ENCODE assay signal across 28 cellular contexts in genomic region chr11:115065314-115065713, GRCh38.
DNase-seq lines count a peak whose midpoint lies in the region; ATAC-seq and TF ChIP-seq lines count a peak whose summit lies in the region.
"Had no signal": no experiment of that assay in that cellular context is flagged by ENCODE, and none has a peak within 500 bp of the region (broad histone marks: within the 10 kb centered on the region; RNA-seq: fewer than 3 reads in every experiment).

No MANE protein-coding gene starts in this region.

- H3K9me3 ChIP-seq in SK-N-SH (no peaks in the 10 kb centered on the region), HEK293 (ENCODE audit: control insufficient read depth, insufficient read depth, low read depth, low read length) (no peaks in the 10 kb centered on the region)
- H3K9me3 ChIP-seq: A549, BE2C, Caco-2 had no signal

- peaks cover 0 to 26% of the 10 kb centered on the region in 2 experiments; a peak in 1 of 4 replicates for H3K4me1 ChIP-seq in SK-N-SH (ENCODE audit: control insufficient read depth in 1 of 2, insufficient read depth in 2 of 2, low read depth in 1 of 2, low read length in 1 of 2)
- H3K4me1 ChIP-seq in HEK293 (ENCODE audit: control insufficient read depth, insufficient read depth, low read length): no peaks in the 10 kb centered on the region
- H3K4me1 ChIP-seq: A549; BLaER1; BLaER1 treated with 17β-estradiol and CSF1 and Interleukin-3, amounts not matched to agents 10 nM and 100 nM; Caco-2 had no signal

- H3K4me3 ChIP-seq in SK-N-SH (ENCODE audit: low read depth in 2 of 2, low read length in 1 of 2) (no peak overlapping the region), HEK293 (ENCODE audit: low read depth, low read length) (no peak overlapping the region)
- H3K4me3 ChIP-seq: A549; BLaER1; BLaER1 treated with 17β-estradiol and CSF1 and Interleukin-3, amounts not matched to agents 10 nM and 100 nM had no signal

- CTCF ChIA-PET in SK-N-SH (lab: Yijun Ruan, JAX) (interaction anchor here (1.2 kb wide), 1 partner anchor 17 kb away, joined by 4 read pairs; no protein-coding TSS in a partner anchor), HEK293 (lab: Yijun Ruan, JAX) (no interaction called here)

- no peak for TF ChIP-seq EP300 in SK-N-SH (IDR thresholded peaks at IDR 0.05; ENCODE audit: borderline replicate concordance in 1 of 2, low read depth in 1 of 2, low read length in 1 of 2)

- no peaks in the 10 kb centered on the region for H3K27me3 ChIP-seq in SK-N-SH (ENCODE audit: insufficient read depth)
- H3K27me3 ChIP-seq: BE2C; BLaER1; BLaER1 treated with 17β-estradiol and CSF1 and Interleukin-3, amounts not matched to agents 10 nM and 100 nM had no signal

- H3K4me2 ChIP-seq in SK-N-SH: no peak overlapping the region
- H3K4me2 ChIP-seq: A549; BLaER1; BLaER1 treated with 17β-estradiol and CSF1 and Interleukin-3, amounts not matched to agents 10 nM and 100 nM had no signal

- no peaks in the 10 kb centered on the region for H3F3A ChIP-seq in SK-N-SH (replicated peaks; ENCODE audit: insufficient read depth)

- DNase-seq in SK-N-SH (no peak), NCI-H526 treated with DMSO at 0.1 percent for 48 hours (lab: John Stamatoyannopoulos, UW) (no peak)
- DNase-seq: 8988T; ACHN; AML-193; BE2C; C1 segment of cervical spinal cord; Caco-2; Calu3; CD4-positive, alpha-beta memory T cell; CD4-positive, alpha-beta T cell; CD4-positive, CD25-positive, alpha-beta regulatory T cell; CD8-positive, alpha-beta memory T cell; CD8-positive, alpha-beta T cell; COR-L47; DMS153; DMS53; DMS79; DMS79 treated with DMSO at 0.1 percent for 48 hours; DND-41; EL had no signal

- no peak for TF ChIP-seq CTCF in SK-N-SH (IDR thresholded peaks at IDR 0.05)
- TF ChIP-seq CTCF in HEK293 (tag by site-specific recombination; IDR thresholded peaks at IDR 0.05): no peak

- POLR2A ChIA-PET in SK-N-SH (lab: Yijun Ruan, JAX): no interaction called here
- POLR2A ChIA-PET in HEK293 (lab: Yijun Ruan, JAX): no interaction called here

- H3K79me2 ChIP-seq in SK-N-SH (ENCODE audit: insufficient read depth): no peaks in the 10 kb centered on the region

- no peaks in the 10 kb centered on the region for H4K20me1 ChIP-seq in SK-N-SH (ENCODE audit: insufficient read depth)
- H4K20me1 ChIP-seq: BLaER1; BLaER1 treated with 17β-estradiol and CSF1 and Interleukin-3, amounts not matched to agents 10 nM and 100 nM had no signal

- no peak for ATAC-seq in SK-N-SH treated with all-trans-retinoic acid at 6 μM for 48 hours
- ATAC-seq: A549; CD8-positive, alpha-beta T cell had no signal

- H3K27ac ChIP-seq in SK-N-SH (ENCODE audit: low read depth in 2 of 2, low read length in 1 of 2) (no peak overlapping the region), HEK293 (ENCODE audit: extremely low read depth, low read depth, low read length) (no peak overlapping the region)
- H3K27ac ChIP-seq: 22Rv1; A549; BLaER1; BLaER1 treated with 17β-estradiol and CSF1 and Interleukin-3, amounts not matched to agents 10 nM and 100 nM; C4-2B had no signal

- H2AFZ ChIP-seq in SK-N-SH (ENCODE audit: low read depth): no peak overlapping the region

- H3K36me3 ChIP-seq in SK-N-SH (replicated peaks in 1 of 2; ENCODE audit: control insufficient read depth in 1 of 2, insufficient read depth in 2 of 2, low read length in 1 of 2) (no peaks in the 10 kb centered on the region), HEK293 (ENCODE audit: control insufficient read depth in 2 of 2, insufficient read depth in 1 of 2, low read length in 2 of 2) (no peaks in the 10 kb centered on the region)
- H3K36me3 ChIP-seq: BE2C; BLaER1; BLaER1 treated with 17β-estradiol and CSF1 and Interleukin-3, amounts not matched to agents 10 nM and 100 nM had no signal

- WGBS in SK-N-SH (ENCODE audit: low lambda C conversion rate): 20% methylated on average over 3 of the region's 3 CpGs

- no peaks in the 10 kb centered on the region for H3K9me2 ChIP-seq in SK-N-SH

- TF ChIP-seq RAD21 in SK-N-SH (IDR thresholded peaks at IDR 0.05; ENCODE audit: low read length): no peak

- no peak overlapping the region for H3K9ac ChIP-seq in SK-N-SH
- H3K9ac ChIP-seq: BLaER1; BLaER1 treated with 17β-estradiol and CSF1 and Interleukin-3, amounts not matched to agents 10 nM and 100 nM had no signal

TF ChIP-seq in SK-N-SH treated with all-trans-retinoic acid at 6 μM for 48 hours, 23 proteins besides CTCF, POLR2A, EP300 and RAD21 (continues in another document):
- peak; percentile 91 for TF ChIP-seq ZNF565 (CRISPR knock-in tag; conservative IDR thresholded peaks at IDR 0.05; ENCODE audit: low read depth)
- TF ChIP-seq ZC3H10 (CRISPR knock-in tag; IDR thresholded peaks at IDR 0.05): no peak
- TF ChIP-seq TOX (CRISPR knock-in tag; IDR thresholded peaks at IDR 0.05; ENCODE audit: borderline replicate concordance): no peak
- no peak for TF ChIP-seq CSDC2 (CRISPR knock-in tag; IDR thresholded peaks at IDR 0.05)
- TF ChIP-seq ISL1 (CRISPR knock-in tag; IDR thresholded peaks at IDR 0.05): no peak

TF ChIP-seq in SK-N-SH, 30 proteins besides CTCF, POLR2A, EP300 and RAD21 (continues in another document):
- TF ChIP-seq TAF1 (IDR thresholded peaks at IDR 0.05; ENCODE audit: borderline replicate concordance, low read depth, low read length): no peak
- TF ChIP-seq REST (IDR thresholded peaks at IDR 0.05; ENCODE audit: low read depth, low read length): no peak
- no peak for TF ChIP-seq MAX (IDR thresholded peaks at IDR 0.05; ENCODE audit: low read depth)
- no peak for TF ChIP-seq SMC3 (IDR thresholded peaks at IDR 0.05; ENCODE audit: low read depth, low read length)
- TF ChIP-seq RCOR1 (IDR thresholded peaks at IDR 0.05; ENCODE audit: low read length): no peak

TF ChIP-seq in HEK293, 187 proteins besides CTCF, POLR2A, EP300 and RAD21:
- peak; percentile 74 for TF ChIP-seq SETDB1 (IDR thresholded peaks at IDR 0.05; ENCODE audit: insufficient read length, low read length)
- TF ChIP-seq ZNF658 (tag by site-specific recombination; IDR thresholded peaks at IDR 0.05): no peak
